11 cellular contexts compared by ENCODE assay signal in genomic region chrX:38275615-38276014, GRCh38. TPM values are rescaled to one million over a fixed set of nuclear protein-coding genes. Genes with fewer than 3 reads are reported as not detected.
DNase-seq lines count a peak whose midpoint lies in the region; ATAC-seq, FAIRE-seq and TF ChIP-seq lines count a peak whose summit lies in the region.
"Had no signal": no experiment of that assay in that cellular context is flagged by ENCODE, and none has a peak within 500 bp of the region (broad histone marks: within the 10 kb centered on the region; RNA-seq: fewer than 3 reads in every experiment).

No MANE protein-coding gene starts in this region.

- no peaks in the 10 kb centered on the region for H3K9me3 ChIP-seq in endothelial cell of umbilical vein (replicated peaks; ENCODE audit: control insufficient read depth, insufficient read depth, low read length)
- H3K9me3 ChIP-seq in HAP-1 = no peaks in the 10 kb centered on the region
- H3K9me3 ChIP-seq: ascending aorta had no signal

- H3K4me2 ChIP-seq in endothelial cell of umbilical vein (ENCODE audit: insufficient read depth, low read length) = peak overlapping the region; percentile 16

- no TSS peak for BruUV-seq in endothelial cell of umbilical vein (replicated peaks; lab: Mats Ljungman, UMichigan)

- no peak for TF ChIP-seq POLR2A in endothelial cell of umbilical vein (IDR thresholded peaks at IDR 0.05; ENCODE audit: low read depth, low read length)

- peak; percentile 4 for FAIRE-seq in endothelial cell of umbilical vein (lab: Jason Lieb, UNC)

- no peaks in the 10 kb centered on the region for H3K27me3 Mint-ChIP-seq in stimulated activated naive B cell treated with anti-CD40 and anti-IgM and Interleukin-4, amounts not matched to agents 10 μg/mL and 1 μg/mL and 100 μg/mL, for 72 hours

- H3K27me3 ChIP-seq in endothelial cell of umbilical vein (ENCODE audit: control insufficient read depth in 2 of 2, insufficient read depth in 2 of 2, low read length in 2 of 2) = no peaks in the 10 kb centered on the region
- H3K27me3 ChIP-seq in HAP-1 (ENCODE audit: low read depth) = no peaks in the 10 kb centered on the region
- H3K27me3 ChIP-seq: ascending aorta had no signal

- no peak overlapping the region for H3K27ac Mint-ChIP-seq in stimulated activated naive B cell treated with anti-CD40 and anti-IgM and Interleukin-4, amounts not matched to agents 10 μg/mL and 1 μg/mL and 100 μg/mL, for 72 hours

- in situ Hi-C loops in HAP-1 (cut with MboI; ENCODE audit: low sequenced_read_pairs) = no loop called here

- H3K4me3 ChIP-seq in endothelial cell of umbilical vein (replicated peaks in 1 of 3; ENCODE audit: insufficient read depth in 1 of 3, low read depth in 1 of 3, low read length in 3 of 3) = no peak overlapping the region
- no peak overlapping the region for H3K4me3 ChIP-seq in HAP-1
- H3K4me3 ChIP-seq: ascending aorta had no signal

- no peak for TF ChIP-seq CTCF in endothelial cell of umbilical vein (IDR thresholded peaks at IDR 0.05; ENCODE audit: extremely low read depth in 1 of 2, insufficient read depth in 1 of 2, low read depth in 1 of 2, low read length in 2 of 2)

- intact Hi-C loops in endothelial cell of umbilical vein (cut with micrococcal nuclease) (no loop called here), posterior vena cava (cut with DNase I) (no loop called here)

- H3K4me1 ChIP-seq in endothelial cell of umbilical vein (ENCODE audit: control insufficient read depth, extremely low read depth, insufficient read depth, low read length) (peaks cover 21% of the 10 kb centered on the region), HAP-1 (peaks cover 5% of the 10 kb centered on the region)
- H3K4me1 ChIP-seq: ascending aorta had no signal

- peak; percentile 28 for ATAC-seq in GM21360 (IDR thresholded peaks at IDR 0.05; ENCODE audit: unreplicated experiment)
- ATAC-seq in stimulated activated naive B cell treated with anti-CD40 and anti-IgM and Interleukin-4, amounts not matched to agents 10 μg/mL and 1 μg/mL and 100 μg/mL, for 72 hours (replicated peaks) = peak; percentile 77 to 81

- H3K79me2 ChIP-seq in endothelial cell of umbilical vein (ENCODE audit: control insufficient read depth, insufficient read depth, low read length) = no peaks in the 10 kb centered on the region

- DNase-seq in MV-4-11 (lab: John Stamatoyannopoulos, UW) = peak; percentile 78
- DNase-seq in endothelial cell of umbilical vein (ENCODE audit: low read depth, low spot score) = peak; percentile 27
- DNase-seq in stimulated activated naive B cell treated with anti-CD40 and anti-IgM and Interleukin-4, amounts not matched to agents 10 μg/mL and 1 μg/mL and 100 μg/mL, for 72 hours = no peak
- DNase-seq in C1 segment of cervical spinal cord (lab: John Stamatoyannopoulos, UW) = no peak
- no peak for DNase-seq in activated CD4-positive, alpha-beta T cell treated with anti-CD3 and anti-CD28 coated beads, Interleukin-2, amount 50 U/mL, for 4 hours
- no peak for DNase-seq in posterior vena cava (ENCODE audit: low spot score)
- DNase-seq in HAP-1 (ENCODE audit: low spot score in 2 of 2) = no peak
- DNase-seq: left cardiac atrium, T-helper 2 cell had no signal

- CTCF ChIA-PET in endothelial cell of umbilical vein (lab: Charles Lee) = interaction anchor here (3.2 kb wide), 1 partner anchor 13 kb away, joined by 7 read pairs; no protein-coding TSS in a partner anchor

- H3K9me3 Mint-ChIP-seq in stimulated activated naive B cell treated with anti-CD40 and anti-IgM and Interleukin-4, amounts not matched to agents 10 μg/mL and 1 μg/mL and 100 μg/mL, for 72 hours = no peaks in the 10 kb centered on the region

- dilution Hi-C loops in endothelial cell of umbilical vein (cut with MboI; ENCODE audit: extremely low pct_ligation_motif_present, low sequenced_read_pairs) = no loop called here

- no peaks in the 10 kb centered on the region for H3K9me1 ChIP-seq in endothelial cell of umbilical vein (replicated peaks; ENCODE audit: control insufficient read depth, extremely low read depth, insufficient read depth, low read length)

- peak overlapping the region; percentile 21 for H3K27ac ChIP-seq in endothelial cell of umbilical vein (ENCODE audit: insufficient read depth, low read depth, low read length)
- H3K27ac ChIP-seq: ascending aorta had no signal

- no peak overlapping the region for H3K4me3 Mint-ChIP-seq in stimulated activated naive B cell treated with anti-CD40 and anti-IgM and Interleukin-4, amounts not matched to agents 10 μg/mL and 1 μg/mL and 100 μg/mL, for 72 hours

- H4K20me1 ChIP-seq in endothelial cell of umbilical vein (replicated peaks; ENCODE audit: control insufficient read depth, extremely low read depth, insufficient read depth, low read length) = no peaks in the 10 kb centered on the region

- H2AFZ ChIP-seq in endothelial cell of umbilical vein (ENCODE audit: low read depth, low read length) = no peak overlapping the region

- POLR2A ChIA-PET in endothelial cell of umbilical vein (lab: Charles Lee) = no interaction called here

- H3K36me3 Mint-ChIP-seq in stimulated activated naive B cell treated with anti-CD40 and anti-IgM and Interleukin-4, amounts not matched to agents 10 μg/mL and 1 μg/mL and 100 μg/mL, for 72 hours = peaks cover 0 to 4% of the 10 kb centered on the region in 2 donors

- no peak overlapping the region for H3K9ac ChIP-seq in endothelial cell of umbilical vein (replicated peaks; ENCODE audit: extremely low read depth, insufficient read depth, low read length)

- H3K4me1 Mint-ChIP-seq in stimulated activated naive B cell treated with anti-CD40 and anti-IgM and Interleukin-4, amounts not matched to agents 10 μg/mL and 1 μg/mL and 100 μg/mL, for 72 hours = peaks cover 6 to 15% of the 10 kb centered on the region in 2 donors

- H3K36me3 ChIP-seq in endothelial cell of umbilical vein (ENCODE audit: control insufficient read depth in 2 of 2, extremely low read depth in 1 of 2, insufficient read depth in 2 of 2, low read length in 2 of 2) = no peaks in the 10 kb centered on the region
- no peaks in the 10 kb centered on the region for H3K36me3 ChIP-seq in HAP-1 (replicated peaks)
- H3K36me3 ChIP-seq: ascending aorta had no signal

TF ChIP-seq in endothelial cell of umbilical vein, 7 proteins besides CTCF, POLR2A, EP300 and RAD21:
- TF ChIP-seq FOS (IDR thresholded peaks at IDR 0.05; ENCODE audit: borderline replicate concordance, insufficient read depth, low read length) = peak; percentile 55
- TF ChIP-seq EZH2 (IDR thresholded peaks at IDR 0.05; ENCODE audit: borderline replicate concordance, low read depth, low read length, severe bottlenecking) = no peak
- peak; percentile 34 for TF ChIP-seq JUN (IDR thresholded peaks at IDR 0.05; ENCODE audit: borderline replicate concordance, insufficient read depth, insufficient read length, low read depth)

RNA-seq across cellular contexts. Expression of gene RPGR, which starts 51.7 kb away (rescaled TPM):
- 21.1 and 24.0 TPM in 2 replicates for total RNA-seq in endothelial cell of umbilical vein
- polyA plus RNA-seq in endothelial cell of umbilical vein = 1.8 and 2.7 TPM in 2 replicates
- 3.0 and 3.5 TPM in 2 replicates for polyA plus RNA-seq in endothelial cell of umbilical vein (2011; cell fraction: cytosol; rRNA removed)
- polyA plus RNA-seq in endothelial cell of umbilical vein (2011; cell fraction: nucleus; rRNA removed) = 17.5 and 24.5 TPM in 2 replicates
- 18.9 and 29.3 TPM in 2 replicates for polyA plus RNA-seq in endothelial cell of umbilical vein (2012)
- polyA minus RNA-seq in endothelial cell of umbilical vein = 11.8 and 19.2 TPM in 2 replicates
- 2.9 TPM for polyA minus RNA-seq in endothelial cell of umbilical vein (2011; cell fraction: cytosol; rRNA and poly(A)+ RNA removed)
- polyA minus RNA-seq in endothelial cell of umbilical vein (2011; cell fraction: nucleus; rRNA and poly(A)+ RNA removed) = 34.0 and 37.1 TPM in 2 replicates
- total RNA-seq in posterior vena cava = 10 to 100 TPM; 17.0 to 24.0 TPM

RNA-seq across cellular contexts. Expression of gene SRPX, which starts 54.9 kb away (rescaled TPM):
- total RNA-seq in endothelial cell of umbilical vein (104 and 126 TPM in 2 replicates), posterior vena cava (100 to 1,000 TPM; 228 to 294 TPM)
- polyA plus RNA-seq in endothelial cell of umbilical vein = 107 and 140 TPM in 2 replicates
- 189 and 199 TPM in 2 replicates for polyA plus RNA-seq in endothelial cell of umbilical vein (2011; cell fraction: cytosol; rRNA removed)
- 101 and 106 TPM in 2 replicates for polyA plus RNA-seq in endothelial cell of umbilical vein (2011; cell fraction: nucleus; rRNA removed)
- 200 and 217 TPM in 2 replicates for polyA plus RNA-seq in endothelial cell of umbilical vein (2012)
- polyA minus RNA-seq in endothelial cell of umbilical vein = 91.3 and 99.8 TPM in 2 replicates
- polyA minus RNA-seq in endothelial cell of umbilical vein (2011; cell fraction: cytosol; rRNA and poly(A)+ RNA removed) = not detected
- 17.0 and 25.1 TPM in 2 replicates for polyA minus RNA-seq in endothelial cell of umbilical vein (2011; cell fraction: nucleus; rRNA and poly(A)+ RNA removed)

Comparison
In these comparisons a context has a peak if more than half of its experiments do, and no peak if none do; other contexts are left out.
1. DNase-seq: peak in MV-4-11 (single experiment) and endothelial cell of umbilical vein (single experiment); none in stimulated activated naive B cell treated with anti-CD40 and anti-IgM and Interleukin-4, amounts not matched to agents 10 μg/mL and 1 μg/mL and 100 μg/mL, for 72 hours (single experiment), C1 segment of cervical spinal cord (0 of 14), activated CD4-positive, alpha-beta T cell treated with anti-CD3 and anti-CD28 coated beads, Interleukin-2, amount 50 U/mL, for 4 hours (0 of 2), posterior vena cava (single experiment) and HAP-1 (0 of 2).